In the genomic region with DNA sequence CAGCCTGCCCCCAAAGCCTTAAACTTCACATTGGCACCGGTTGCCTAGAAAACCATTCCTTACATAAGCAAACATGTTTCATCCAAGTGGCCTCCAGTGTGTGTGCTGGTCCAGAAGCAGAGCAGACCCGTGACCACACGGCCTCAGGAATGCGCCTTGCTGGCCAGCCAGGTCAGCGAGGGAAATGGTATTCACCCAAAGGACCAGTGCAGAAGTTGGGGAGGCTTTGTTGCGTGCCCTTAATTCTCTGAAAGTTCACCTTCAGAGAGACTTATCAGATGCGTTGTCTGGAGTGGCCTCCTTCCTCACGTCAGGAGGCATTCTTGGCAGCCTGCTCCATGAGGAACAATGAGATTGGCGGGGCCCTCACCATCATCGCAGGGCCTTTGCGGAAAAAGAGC, we compare ENCODE assay signal across 10 cellular contexts. TPM values are rescaled to one million over a fixed set of nuclear protein-coding genes. Genes with fewer than 3 reads are reported as not detected.
A peak's percentile ranks its signal among the peaks of the same experiment; 100 is the strongest.
DNase-seq lines count a peak whose midpoint lies in the region; ATAC-seq and TF ChIP-seq lines count a peak whose summit lies in the region.
"Had no signal": no experiment of that assay in that cellular context is flagged by ENCODE, and none has a peak within 500 bp of the region (broad histone marks: within the 10 kb centered on the region; RNA-seq: fewer than 3 reads in every experiment).

No MANE protein-coding gene starts in this region.

- peaks cover 15% of the 10 kb centered on the region for H3K27me3 Mint-ChIP-seq in brain

- ATAC-seq in GM21576 (IDR thresholded peaks at IDR 0.05; ENCODE audit: unreplicated experiment), result no peak

- peak overlapping the region in 18 of 21 experiments; percentile 18 to 84 (median 62) for H3K27ac ChIP-seq in skin epidermis

- peaks cover 76% of the 10 kb centered on the region for H3K4me1 Mint-ChIP-seq in brain

- H3K36me3 Mint-ChIP-seq in brain, result peaks cover 29% of the 10 kb centered on the region

- no peak overlapping the region for H3K4me3 ChIP-seq in skin epidermis

- no peaks in the 10 kb centered on the region for H3K9me3 Mint-ChIP-seq in brain
- H3K9me3 Mint-ChIP-seq: activated T-helper 1 cell treated with anti-CD3 and anti-CD28 coated beads, Interleukin-12 subunit alpha, Interleukin-12 subunit beta, Interleukin-2, Interleukin-4 antibody, amounts not matched to agents 30 ng/mL and 10 ng/mL and 1 ng/mL, durations not matched to agents 14 hours and 24 hours and 36 hours had no signal

- DNase-seq in EL (peak; percentile 74), iris pigment epithelial cell (ENCODE audit: low read depth) (peak; percentile 94), NCI-H146 (lab: John Stamatoyannopoulos, UW) (no peak), NCI-H2171 (lab: John Stamatoyannopoulos, UW) (no peak), AML-193 (lab: John Stamatoyannopoulos, UW) (no peak)
- DNase-seq: small intestine had no signal

- no peak overlapping the region for H3K4me3 Mint-ChIP-seq in brain
- H3K4me3 Mint-ChIP-seq: activated T-helper 1 cell treated with anti-CD3 and anti-CD28 coated beads, Interleukin-12 subunit alpha, Interleukin-12 subunit beta, Interleukin-2, Interleukin-4 antibody, amounts not matched to agents 30 ng/mL and 10 ng/mL and 1 ng/mL, durations not matched to agents 14 hours and 24 hours and 36 hours had no signal

- peak overlapping the region in 3 of 5 experiments; percentile 3 to 21 (median 9) for H3K27ac Mint-ChIP-seq in brain

- TF ChIP-seq CTCF in brain (conservative IDR thresholded peaks at IDR 0.05), result no peak

RNA-seq across cellular contexts. Expression of a gene that starts 25.9 kb away (rescaled TPM):
- polyA plus RNA-seq in brain (ENCODE audit: insufficient read depth, low read depth, low replicate concordance), result 10.2 TPM

Comparison
In these comparisons a context has a peak if more than half of its experiments do, and no peak if none do; other contexts are left out.
1. DNase-seq: peak in EL (single experiment) and iris pigment epithelial cell (single experiment); none in NCI-H146 (single experiment), NCI-H2171 (single experiment) and AML-193 (0 of 2).